In genomic region chr2:106235392-106235791, GRCh38 we compare ENCODE assay signal across 5 cellular contexts. TPM values are rescaled to one million over a fixed set of nuclear protein-coding genes. Genes with fewer than 3 reads are reported as not detected.
DNase-seq lines count a peak whose midpoint lies in the region; ATAC-seq, FAIRE-seq and TF ChIP-seq lines count a peak whose summit lies in the region.
"Not testable (repeated sequence)": the region's sequence is repeated elsewhere in the genome, so short reads cannot be mapped to it uniquely, and the experiment has no call there.

No MANE protein-coding gene starts in this region.

- H2BK5ac ChIP-seq in mesendoderm (ENCODE audit: low read length), result not testable (repeated sequence)

- H3K27me3 ChIP-seq in DND-41 (ENCODE audit: insufficient read depth, low read length, poor library complexity); K562 (ENCODE audit: control insufficient read depth in 2 of 2, insufficient read depth in 2 of 2, low read length in 2 of 2); brain microvascular endothelial cell (replicated peaks); mesendoderm (ENCODE audit: insufficient read depth, low read length, poor library complexity): not testable (repeated sequence)

- not testable (repeated sequence) for H2BK120ac ChIP-seq in mesendoderm (ENCODE audit: low read depth, low read length)

- not testable (repeated sequence) for TF ChIP-seq CTCF in DND-41 (IDR thresholded peaks at IDR 0.05; ENCODE audit: borderline replicate concordance, extremely low read depth, low read length, poor library complexity, severe bottlenecking); HEK293 (tag by site-specific recombination; IDR thresholded peaks at IDR 0.05); K562 (IDR thresholded peaks at IDR 0.05 in 2 of 3, conservative IDR thresholded peaks at IDR 0.05 in 1 of 3; ENCODE audit: insufficient read depth in 2 of 3, low read depth in 1 of 3, low read length in 3 of 3); brain microvascular endothelial cell (IDR thresholded peaks at IDR 0.05; ENCODE audit: low read depth, low read length, missing control alignments)

- H3K23ac ChIP-seq in mesendoderm (ENCODE audit: low read length), result not testable (repeated sequence)

- CTCF ChIA-PET in HEK293 (lab: Yijun Ruan, JAX); K562 (lab: Yijun Ruan, JAX; ENCODE audit: low intra/inter-chr PET ratio): not testable (repeated sequence)

- not testable (repeated sequence) for ATAC-seq in DND-41 (ENCODE audit: insufficient read depth, low read depth); K562

- not testable (repeated sequence) for H3K36me3 ChIP-seq in DND-41 (ENCODE audit: insufficient read depth, low read length); HEK293 (ENCODE audit: control insufficient read depth in 2 of 2, insufficient read depth in 1 of 2, low read length in 2 of 2); K562 (ENCODE audit: control insufficient read depth, insufficient read depth, low read length); brain microvascular endothelial cell (replicated peaks); mesendoderm (ENCODE audit: control insufficient read depth, insufficient read depth, low read length)

- peak; percentile 16 for DNase-seq in DND-41
- DNase-seq in K562 (ENCODE audit: extremely low read depth in 1 of 4, low spot score in 3 of 4), result not testable (repeated sequence)
- peak; percentile 1 for DNase-seq in brain microvascular endothelial cell
- peak; percentile 18 for DNase-seq in mesendoderm

- H3K27ac ChIP-seq in DND-41 (ENCODE audit: low read length); HEK293 (ENCODE audit: extremely low read depth, low read depth, low read length); K562 (ENCODE audit: extremely low read depth, low read depth, low read length); brain microvascular endothelial cell; mesendoderm (ENCODE audit: low read depth, low read length): not testable (repeated sequence)

- not testable (repeated sequence) for H3K9me1 ChIP-seq in K562 (ENCODE audit: control insufficient read depth, insufficient read depth, low read length)

- not testable (repeated sequence) for H2AK5ac ChIP-seq in mesendoderm (ENCODE audit: low read length)

- FAIRE-seq in K562 (lab: Jason Lieb, UNC), result not testable (repeated sequence)

- H3K9ac ChIP-seq in DND-41 (ENCODE audit: low read depth, low read length); K562 (ENCODE audit: insufficient read depth in 1 of 2, low read depth in 2 of 2, low read length in 2 of 2); mesendoderm (ENCODE audit: low read length): not testable (repeated sequence)

- in situ Hi-C loops in K562 (cut with MboI); brain microvascular endothelial cell (cut with HindIII; ENCODE audit: low pct_ligation_motif_present, low sequenced_read_pairs): not testable (repeated sequence)

- H3K9me3 ChIP-seq in DND-41 (ENCODE audit: insufficient read depth, low read length, severe bottlenecking), result peaks cover 28% of the 10 kb centered on the region
- not testable (repeated sequence) for H3K9me3 ChIP-seq in HEK293 (ENCODE audit: control insufficient read depth, insufficient read depth, low read depth, low read length); K562 (replicated peaks; ENCODE audit: control insufficient read depth, insufficient read depth, low read depth, low read length)

- not testable (repeated sequence) for H3K56ac ChIP-seq in mesendoderm (ENCODE audit: low read length)

- intact Hi-C loops in K562 (cut with micrococcal nuclease), result not testable (repeated sequence)

- H4K8ac ChIP-seq in mesendoderm (ENCODE audit: low read depth, low read length), result not testable (repeated sequence)

- H3K4ac ChIP-seq in mesendoderm (ENCODE audit: low read depth, low read length), result not testable (repeated sequence)

- H4K20me1 ChIP-seq in DND-41 (ENCODE audit: insufficient read depth, low read length); K562 (replicated peaks; ENCODE audit: control insufficient read depth, insufficient read depth, low read length): not testable (repeated sequence)

- H3K18ac ChIP-seq in mesendoderm (ENCODE audit: low read length), result not testable (repeated sequence)

- POLR2A ChIA-PET in HEK293 (lab: Yijun Ruan, JAX); K562 (lab: Yijun Ruan, JAX): not testable (repeated sequence)

- TF ChIP-seq EP300 in K562 (IDR thresholded peaks at IDR 0.05; ENCODE audit: low read length), result not testable (repeated sequence)

- H4K5ac ChIP-seq in mesendoderm (ENCODE audit: low read length), result not testable (repeated sequence)

- not testable (repeated sequence) for TF ChIP-seq POLR2A in K562 (conservative IDR thresholded peaks at IDR 0.05)

- not testable (repeated sequence) for H3K79me2 ChIP-seq in DND-41 (ENCODE audit: insufficient read depth, low read length); K562 (ENCODE audit: control insufficient read depth, insufficient read depth, low read length); mesendoderm (ENCODE audit: control insufficient read depth, insufficient read depth, low read length)

- not testable (repeated sequence) for H3K4me3 ChIP-seq in DND-41 (ENCODE audit: low read depth in 1 of 2, low read length in 2 of 2); HEK293 (ENCODE audit: low read depth, low read length); K562; brain microvascular endothelial cell (ENCODE audit: low read depth, low read length); mesendoderm (ENCODE audit: low read length)

- not testable (repeated sequence) for H2BK15ac ChIP-seq in mesendoderm (replicated peaks; ENCODE audit: low read depth)

- WGBS in K562 (ENCODE audit: insufficient coverage, low coverage, missing lambda C conversion rate), result 6% methylated on average over 4 of the region's 4 CpGs
- no CpG with 5 or more reads among the region's 4 CpGs for WGBS in mesendoderm (ENCODE audit: extremely low coverage, insufficient coverage, low lambda C conversion rate)

- not testable (repeated sequence) for BruUV-seq in K562 (replicated peaks; lab: Mats Ljungman, UMichigan)

- H2AFZ ChIP-seq in DND-41 (ENCODE audit: low read depth, low read length); K562 (ENCODE audit: low read depth, low read length): not testable (repeated sequence)

- H3K4me1 ChIP-seq in DND-41 (ENCODE audit: insufficient read depth, low read length); HEK293 (ENCODE audit: control insufficient read depth, insufficient read depth, low read length); K562 (replicated peaks in 1 of 2; ENCODE audit: control insufficient read depth in 2 of 2, insufficient read depth in 2 of 2, low read length in 2 of 2); mesendoderm (ENCODE audit: control insufficient read depth, low read depth, low read length): not testable (repeated sequence)

- TF ChIP-seq RAD21 in K562 (CRISPR knock-in tag; conservative IDR thresholded peaks at IDR 0.05 in 1 of 2, IDR thresholded peaks at IDR 0.05 in 1 of 2), result not testable (repeated sequence)

- not testable (repeated sequence) for H3K79me1 ChIP-seq in mesendoderm (ENCODE audit: low read length)

- H3K4me2 ChIP-seq in DND-41 (ENCODE audit: insufficient read depth, low read length); K562 (ENCODE audit: insufficient read depth, low read length); mesendoderm (ENCODE audit: low read length): not testable (repeated sequence)

TF ChIP-seq in HEK293, 187 proteins besides CTCF, POLR2A, EP300 and RAD21:
- peak; percentile 26 for TF ChIP-seq SETDB1 (IDR thresholded peaks at IDR 0.05; ENCODE audit: insufficient read length, low read length)

TF ChIP-seq in K562, 482 proteins besides CTCF, POLR2A, EP300 and RAD21 (continues in another document):
- TF ChIP-seq TRIM28 (IDR thresholded peaks at IDR 0.05), result peak; percentile 57; the same call in 1 of the 2 replicates

RNA-seq across cellular contexts. Expression of gene UXS1, which starts 41.3 kb away (rescaled TPM):
- 83.6 and 100 TPM in 2 replicates for total RNA-seq in K562 (2011; cell fraction: chromatin; rRNA removed; ENCODE audit: low replicate concordance)
- total RNA-seq in K562 (2011; cell fraction: nucleolus; rRNA removed), result 57.7 and 64.7 TPM in 2 replicates
- 74.1 and 83.9 TPM in 2 replicates for total RNA-seq in K562 (2011; cell fraction: nucleoplasm; rRNA removed)
- total RNA-seq in K562 (2014; rRNA removed), result 15.0 and 19.1 TPM in 2 replicates
- total RNA-seq in K562 (2014; rRNA removed; fragmentation: Illumina TruSeq; extraction: Trizol), result 14.2 and 15.2 TPM in 2 replicates
- 13.8 and 15.0 TPM in 2 replicates for total RNA-seq in K562 (2015; rRNA removed; fragmentation: Illumina TruSeq; extraction: Trizol)
- 22.4 and 25.4 TPM in 2 replicates for total RNA-seq in K562 (2021)
- polyA plus RNA-seq in K562 (2011; rRNA removed), result 24.1 and 25.5 TPM in 2 replicates
- 18.8 and 22.4 TPM in 2 replicates for polyA plus RNA-seq in K562 (2011; cell fraction: cytosol; rRNA removed)
- 37.9 and 48.2 TPM in 2 replicates for polyA plus RNA-seq in K562 (2011; cell fraction: nucleus; rRNA removed)
- 22.1 and 26.2 TPM in 2 replicates for polyA plus RNA-seq in K562 (2012)
- polyA plus RNA-seq in K562 (2014; fragmentation: Illumina TruSeq; extraction: Trizol), result 22.8 and 25.8 TPM in 2 replicates
- 10 to 100 TPM in 1 of 2 experiments, 1 to 10 TPM in 1; 5.8 to 11.3 TPM for polyA plus RNA-seq in K562 (2014; fragmentation: Nextera tagmentation; extraction: Ambion mirVana)
- polyA plus RNA-seq in K562 (2014; rRNA removed), result 22.7 and 25.5 TPM in 2 replicates
- polyA minus RNA-seq in K562 (2011; rRNA and poly(A)+ RNA removed), result 54.5 and 56.5 TPM in 2 replicates
- 28.0 and 29.7 TPM in 2 replicates for polyA minus RNA-seq in K562 (2011; cell fraction: cytosol; rRNA and poly(A)+ RNA removed)
- 34.9 and 48.7 TPM in 2 replicates for polyA minus RNA-seq in K562 (2011; cell fraction: nucleus; rRNA and poly(A)+ RNA removed)
- polyA plus RNA-seq in mesendoderm (2013, experiment 1 of 2), result 37.8 TPM
- 39.0 TPM for polyA plus RNA-seq in mesendoderm (2013, experiment 2 of 2)
